ENCODE assay signal across 10 cellular contexts in genomic region chr4:110620352-110621327, GRCh38. TPM values are rescaled to one million over a fixed set of nuclear protein-coding genes. Genes with fewer than 3 reads are reported as not detected.
DNase-seq lines count a peak whose midpoint lies in the region; ATAC-seq, FAIRE-seq and TF ChIP-seq lines count a peak whose summit lies in the region.
"Had no signal": no experiment of that assay in that cellular context is flagged by ENCODE, and none has a peak within 500 bp of the region (broad histone marks: within the 10 kb centered on the region; RNA-seq: fewer than 3 reads in every experiment).

No MANE protein-coding gene starts in this region.

- TF ChIP-seq CTCF in GM12872 (IDR thresholded peaks at IDR 0.05; ENCODE audit: insufficient read depth, low read depth, low read length) (0 out of 3 replicates have a peak, but pooled peaks have one; percentile 13), H1 (IDR thresholded peaks at IDR 0.05; ENCODE audit: control extremely low read depth in 1 of 3, insufficient read depth in 1 of 3, low read depth in 1 of 3, low read length in 3 of 3) (peak in 1 of 3 experiments; percentile 39; a peak in 2 of 4 replicates), nephron (IDR thresholded peaks at IDR 0.05; ENCODE audit: unreplicated experiment in 3 of 3) (peak in 1 of 3 experiments; percentile 22), MM.1S (IDR thresholded peaks at IDR 0.05; ENCODE audit: low read length) (no peak)

- DNase-seq in LHCN-M2 (ENCODE audit: low read depth) (peak; percentile 78), H1 (ENCODE audit: low read depth in 1 of 2, low spot score in 2 of 2) (peak in 1 of 2 experiments; percentile 85), MM.1S (no peak)
- DNase-seq in activated effector memory CD4-positive, alpha-beta T cell treated with Interleukin-2 at 50 U/mL for 16 hours: no peak

- H3K4me3 Mint-ChIP-seq in nephron: peak overlapping the region; percentile 81 to 89 (median 86)

- H3K23ac ChIP-seq in H1 (ENCODE audit: insufficient read length): no peak overlapping the region

- H3K36me3 ChIP-seq in H1 (ENCODE audit: control insufficient read depth in 2 of 4, insufficient read depth in 4 of 4, low read length in 3 of 4) (peaks cover 0 to 5% (median 0%) of the 10 kb centered on the region in 4 experiments; a peak in 1 of 8 replicates), MM.1S (replicated peaks; ENCODE audit: insufficient read depth, low read length) (no peaks in the 10 kb centered on the region)

- ATAC-seq in GM21526 (IDR thresholded peaks at IDR 0.05; ENCODE audit: low FRiP score, unreplicated experiment) (no peak), HG03469 (IDR thresholded peaks at IDR 0.05; ENCODE audit: unreplicated experiment) (no peak)

- H3K18ac ChIP-seq in H1 (ENCODE audit: extremely low read depth, low read length): 0 out of 2 replicates have a peak overlapping the region, but pooled peaks have one; percentile 56

- POLR2A ChIA-PET in H1 (lab: Charles Lee; ENCODE audit: partially characterized antibody): interaction anchor here (0.7 to 1.5 kb wide), 3 partner anchors 9 to 19 kb away, joined by 3 to 5 read pairs (median 3); no protein-coding TSS in a partner anchor

- H3K23me2 ChIP-seq in H1 (ENCODE audit: low read depth, low read length): peaks cover 12% of the 10 kb centered on the region; the same call in 1 of the 2 replicates

- CTCF ChIA-PET in H1 (lab: Charles Lee; ENCODE audit: partially characterized antibody): interaction anchor here (0.6 to 4.3 kb wide), 7 partner anchors 10 to 668 kb away, joined by 3 to 17 read pairs (median 3); no protein-coding TSS in a partner anchor

- no peaks in the 10 kb centered on the region for H3K9me2 ChIP-seq in MM.1S (replicated peaks; ENCODE audit: insufficient read depth, low read length)

- peak; percentile 20 to 39; a peak in 1 of 4 replicates for TF ChIP-seq RAD21 in H1 (IDR thresholded peaks at IDR 0.05 in 1 of 2, conservative IDR thresholded peaks at IDR 0.05 in 1 of 2; ENCODE audit: low read depth in 2 of 2, low read length in 2 of 2)

- no peak overlapping the region for H2BK20ac ChIP-seq in H1 (ENCODE audit: low read length)

- H3K27me3 ChIP-seq in H1 (replicated peaks in 1 of 4; ENCODE audit: control insufficient read depth in 3 of 4, extremely low read depth in 1 of 4, insufficient read depth in 3 of 4, low read length in 3 of 4) (peaks cover 76 to 98% (median 91%) of the 10 kb centered on the region in 4 experiments), MM.1S (replicated peaks; ENCODE audit: insufficient read depth, low read length) (no peaks in the 10 kb centered on the region)

- no peak for FAIRE-seq in H1 (lab: Jason Lieb, UNC)
- FAIRE-seq: islet of Langerhans had no signal

- no peak overlapping the region for H3K27ac ChIP-seq in H1 (ENCODE audit: low read depth, low read length)
- H3K27ac ChIP-seq in MM.1S (ENCODE audit: low read length): no peak overlapping the region

- H3K9me3 Mint-ChIP-seq in nephron: no peaks in the 10 kb centered on the region

- no peak overlapping the region for H3K4ac ChIP-seq in H1 (replicated peaks; ENCODE audit: insufficient read length, low read depth, low read length)

- H3F3A ChIP-seq in MM.1S (ENCODE audit: insufficient read depth, low read length): no peaks in the 10 kb centered on the region

- H3K14ac ChIP-seq in H1 (ENCODE audit: insufficient read length): no peak overlapping the region

- H4K5ac ChIP-seq in H1 (ENCODE audit: insufficient read length, low read depth, low read length): no peak overlapping the region

- peak overlapping the region; percentile 45; the same call in 1 of the 2 replicates for H4K8ac ChIP-seq in H1 (ENCODE audit: extremely low read depth, insufficient read depth, low read length)

- H3K79me1 ChIP-seq in H1 (ENCODE audit: low read depth, low read length): no peaks in the 10 kb centered on the region

- no peak overlapping the region for H2AK5ac ChIP-seq in H1 (ENCODE audit: low read depth, low read length)

- no peak overlapping the region for H2BK5ac ChIP-seq in H1 (ENCODE audit: low read depth, low read length)

- 0 out of 2 replicates have a peak overlapping the region, but pooled peaks have one; percentile 68 for H2BK12ac ChIP-seq in H1 (ENCODE audit: low read depth, low read length)

- peaks cover 24% of the 10 kb centered on the region for H3K36me3 Mint-ChIP-seq in nephron (ENCODE audit: low read depth)

- H3K9ac ChIP-seq in H1 (replicated peaks in 1 of 4; ENCODE audit: extremely low read depth in 1 of 4, low read depth in 3 of 4, low read length in 3 of 4) (no peak overlapping the region), MM.1S (ENCODE audit: low read length) (no peak overlapping the region)

- no peaks in the 10 kb centered on the region for H3K79me2 ChIP-seq in H1 (ENCODE audit: control insufficient read depth in 1 of 2, insufficient read depth in 2 of 2, low read length in 2 of 2)
- H3K79me2 ChIP-seq in MM.1S (ENCODE audit: low read length): no peaks in the 10 kb centered on the region

- 1% methylated on average over 42 of the region's 43 CpGs; no CpG with 5 or more reads in 1 of the 2 experiments for WGBS in H1 (ENCODE audit: extremely low coverage in 1 of 2, insufficient coverage in 1 of 2, insufficient read length in 1 of 2, insufficient replicate concordance in 2 of 2, low coverage in 1 of 2, low lambda C conversion rate in 2 of 2, missing lambda C conversion rate in 1 of 2), 2 experiments

- no peak overlapping the region for H2BK120ac ChIP-seq in H1 (replicated peaks; ENCODE audit: low read depth, low read length)

- no peak for TF ChIP-seq EP300 in H1 (IDR thresholded peaks at IDR 0.05; ENCODE audit: borderline replicate concordance in 1 of 2, low read depth in 2 of 2, low read length in 2 of 2)

- H3K27ac Mint-ChIP-seq in nephron: peak overlapping the region; percentile 93 to 98 (median 95)

- peak overlapping the region; percentile 90 to 92 for H3K4me2 ChIP-seq in H1 (ENCODE audit: insufficient read depth in 1 of 2, low read depth in 2 of 2, low read length in 2 of 2)
- no peak overlapping the region for H3K4me2 ChIP-seq in MM.1S (ENCODE audit: low read depth, low read length)

- H3K56ac ChIP-seq in H1 (replicated peaks; ENCODE audit: insufficient read length, low read depth, low read length): no peak overlapping the region

- H2AFZ ChIP-seq in H1 (ENCODE audit: low read length) (no peak overlapping the region), MM.1S (ENCODE audit: low read length) (no peak overlapping the region)

- H3K4me1 ChIP-seq in H1 (replicated peaks in 1 of 4; ENCODE audit: control insufficient read depth in 3 of 4, insufficient read depth in 4 of 4, low read length in 3 of 4): peaks cover 7 to 36% (median 26%) of the 10 kb centered on the region in 4 experiments
- no peaks in the 10 kb centered on the region for H3K4me1 ChIP-seq in MM.1S (ENCODE audit: low read length)

- H3K4me3 ChIP-seq in H1 (ENCODE audit: extremely low read depth in 1 of 4, insufficient read depth in 2 of 4, low read depth in 3 of 4, low read length in 4 of 4): peak overlapping the region; percentile 14 to 53 (median 32); a peak in 7 of 8 replicates
- H3K4me3 ChIP-seq in MM.1S (ENCODE audit: low read length): no peak overlapping the region

- H4K91ac ChIP-seq in H1 (replicated peaks; ENCODE audit: insufficient read length, low read length): no peak overlapping the region

- 0 out of 2 replicates have a peak overlapping the region, but pooled peaks have one; percentile 18 for H2BK15ac ChIP-seq in H1 (ENCODE audit: low read length)

- H4K20me1 ChIP-seq in H1 (replicated peaks in 1 of 2; ENCODE audit: control insufficient read depth in 1 of 2, insufficient read depth in 2 of 2, low read length in 2 of 2) (peaks cover 3 to 25% of the 10 kb centered on the region in 2 experiments), MM.1S (ENCODE audit: insufficient read depth, low read length) (no peaks in the 10 kb centered on the region)

- TF ChIP-seq POLR2A in H1 (IDR thresholded peaks at IDR 0.05; ENCODE audit: control extremely low read depth in 1 of 2, low read depth in 2 of 2, low read length in 2 of 2): no peak

- peaks cover 98% of the 10 kb centered on the region for H3K27me3 Mint-ChIP-seq in nephron (ENCODE audit: low read depth)

- no peaks in the 10 kb centered on the region for H3K9me3 ChIP-seq in H1 (ENCODE audit: insufficient read depth in 2 of 2, low read depth in 1 of 2, low read length in 1 of 2)
- no peaks in the 10 kb centered on the region for H3K9me3 ChIP-seq in MM.1S (replicated peaks; ENCODE audit: insufficient read depth, low read length)

- H3K4me1 Mint-ChIP-seq in nephron: peaks cover 64% of the 10 kb centered on the region

TF ChIP-seq in H1, 55 proteins besides CTCF, POLR2A, EP300 and RAD21 (continues in another document):
- TF ChIP-seq FOSL1 (IDR thresholded peaks at IDR 0.05; ENCODE audit: insufficient read depth, low read depth, low read length): no peak
- peak; percentile 80 for TF ChIP-seq EZH2 (IDR thresholded peaks at IDR 0.05; ENCODE audit: low read depth, low read length, severe bottlenecking)
- peak; percentile 24; the same call in 1 of the 2 replicates for TF ChIP-seq ATF2 (IDR thresholded peaks at IDR 0.05; ENCODE audit: low read length)
- TF ChIP-seq CHD2 (IDR thresholded peaks at IDR 0.05; ENCODE audit: low read length): peak; percentile 73; the same call in 1 of the 2 replicates

RNA-seq across cellular contexts. Expression of gene PITX2, which starts 2.2 kb away (rescaled TPM):
- total RNA-seq in LHCN-M2 (2014; rRNA removed): 60.5 and 67.0 TPM in 2 replicates
- 39.3 TPM for polyA plus RNA-seq in LHCN-M2 (2012)
- 0.44 and 0.67 TPM in 2 replicates for total RNA-seq in H1 (2021; fragmentation: NEBNext Ultra II Directional; extraction: Animal tissue kit (Norgen Biotek cat#: 25700))
- polyA plus RNA-seq in H1 (2011; rRNA removed): 0.09 and 0.31 TPM in 2 replicates
- polyA plus RNA-seq in H1 (2011; cell fraction: cytosol; rRNA removed): 0.08 TPM
- 0.13 TPM for polyA plus RNA-seq in H1 (2011; cell fraction: nucleus; rRNA removed)
- polyA plus RNA-seq in H1 (2012, experiment 1 of 2): 0.14 to 0.50 TPM (median 0.25 TPM) in 4 replicates
- polyA plus RNA-seq in H1 (2012, experiment 2 of 2): 0.26 TPM
- polyA plus RNA-seq in H1 (2013, experiment 1 of 2): 0.85 TPM
- polyA plus RNA-seq in H1 (2013, experiment 2 of 2): 0.64 TPM
- polyA minus RNA-seq in H1 (2011; rRNA and poly(A)+ RNA removed): not detected in 2 replicates
- polyA minus RNA-seq in H1 (2011; cell fraction: cytosol; rRNA and poly(A)+ RNA removed): not detected
- 0.40 TPM for polyA minus RNA-seq in H1 (2011; cell fraction: nucleus; rRNA and poly(A)+ RNA removed)
- total RNA-seq: T-helper 1 cell treated with Interleukin-12 subunit alpha and Interleukin-12 subunit beta and Interleukin-4 antibody, amounts not matched to agents 30 ng/mL and 1 ng/mL, for 36 hours had no signal

Comparison
In these comparisons a context has a peak if more than half of its experiments do, and no peak if none do; other contexts are left out.
1. RNA of gene PITX2, which starts 2.2 kb away (total RNA-seq): 60.5 to 67.0 TPM in LHCN-M2; 0.44 to 0.67 TPM in H1; every median in the first group is over 10 times any median in the second.